Comparison of ENCODE assay signal across 18 cellular contexts in the genomic region with DNA sequence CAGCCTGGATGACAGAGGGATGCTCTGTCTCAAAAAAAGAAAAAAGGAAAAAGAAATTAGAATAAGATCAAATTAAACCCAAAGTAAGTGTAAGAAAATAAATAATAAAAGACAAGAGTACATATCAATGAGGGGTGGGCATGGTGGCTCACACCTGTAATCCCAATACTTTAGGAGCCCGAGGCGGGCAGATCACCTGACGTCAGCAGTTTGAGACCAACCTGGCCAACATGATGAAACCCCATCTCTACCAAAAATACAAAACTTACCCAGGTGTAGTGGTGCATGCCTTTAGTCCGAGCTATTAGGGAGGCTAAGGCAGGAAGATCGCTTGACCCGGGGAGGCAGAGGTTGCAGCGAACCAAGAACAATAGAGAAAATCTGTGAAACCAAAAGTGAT.
"Had no signal": no experiment of that assay in that cellular context is flagged by ENCODE, and none has a peak within 500 bp of the region (broad histone marks: within the 10 kb centered on the region; RNA-seq: fewer than 3 reads in every experiment).

No MANE protein-coding gene starts in this region.

- H3K4me3 ChIP-seq: MG63 had no signal

- H3K36me3 ChIP-seq: MG63 had no signal

- H3K9me3 ChIP-seq: MG63, SK-N-SH had no signal

- FAIRE-seq: RCC 7860 had no signal

- H3K9ac ChIP-seq: SK-N-SH had no signal

- H3K27me3 ChIP-seq: MG63 had no signal

- DNase-seq: KG1, MG63, NCI-H1092 treated with DMSO at 0.1 percent for 48 hours, NCI-H1436, NCI-H187, NCI-H2029, NCI-H2081 treated with DMSO at 0.1 percent for 48 hours, NCI-H2171, NCI-H226, NCI-H446, NCI-H510A, NCI-H524 treated with DMSO at 0.1 percent for 48 hours, NCI-H69, NCI-H774, RPMI8226, SHP77, SK-N-SH had no signal

- H3K4me2 ChIP-seq: SK-N-SH had no signal
